ENCODE assay signal across 17 cellular contexts in genomic region chr9:37921546-37922300, GRCh38. TPM values are rescaled to one million over a fixed set of nuclear protein-coding genes. Genes with fewer than 3 reads are reported as not detected.
DNase-seq lines count a peak whose midpoint lies in the region; ATAC-seq, FAIRE-seq and TF ChIP-seq lines count a peak whose summit lies in the region.
"Had no signal": no experiment of that assay in that cellular context is flagged by ENCODE, and none has a peak within 500 bp of the region (broad histone marks: within the 10 kb centered on the region; RNA-seq: fewer than 3 reads in every experiment).

No MANE protein-coding gene starts in this region.

- H3K27ac ChIP-seq in OCI-LY3 (ENCODE audit: low read length), result peak overlapping the region; percentile 65
- peak overlapping the region; percentile 78 for H3K27ac ChIP-seq in keratinocyte (ENCODE audit: control insufficient read depth, insufficient read depth, low read length)
- H3K27ac ChIP-seq in sigmoid colon, result peak overlapping the region in 1 of 4 donors; percentile 28
- H3K27ac ChIP-seq in CD8-positive, alpha-beta T cell (ENCODE audit: low read depth, low read length), result no peak overlapping the region
- no peak overlapping the region for H3K27ac ChIP-seq in adrenal gland

- H3K27me3 ChIP-seq in OCI-LY3 (ENCODE audit: low read depth, low read length) (no peaks in the 10 kb centered on the region), keratinocyte (ENCODE audit: control insufficient read depth, extremely low read depth, insufficient read depth, low read length) (no peaks in the 10 kb centered on the region), sigmoid colon (no peaks in the 10 kb centered on the region), adrenal gland (no peaks in the 10 kb centered on the region)
- H3K27me3 ChIP-seq in CD8-positive, alpha-beta T cell (ENCODE audit: insufficient read depth, low read length), result no peaks in the 10 kb centered on the region

- WGBS in sigmoid colon, 2 donors, result 90 to 91% methylated on average over 15 of the region's 15 CpGs
- WGBS in adrenal gland, 4 donors, result 83 to 87% (median 83%) methylated on average over 15 of the region's 15 CpGs

- no peaks in the 10 kb centered on the region for H3K9me3 Mint-ChIP-seq in chondrocyte (ENCODE audit: low read depth)
- H3K9me3 Mint-ChIP-seq in CD8-positive, alpha-beta T cell, result no peaks in the 10 kb centered on the region
- H3K9me3 Mint-ChIP-seq: CD14-positive monocyte; central memory CD8-positive, alpha-beta T cell; IgD-negative memory B cell had no signal

- no peaks in the 10 kb centered on the region for H3K9me1 ChIP-seq in keratinocyte (ENCODE audit: control insufficient read depth, extremely low read depth, insufficient read depth, low read length)

- H3K4me1 ChIP-seq in OCI-LY3 (ENCODE audit: low read length), result peaks cover 40% of the 10 kb centered on the region
- peaks cover 38% of the 10 kb centered on the region for H3K4me1 ChIP-seq in keratinocyte (ENCODE audit: control insufficient read depth, extremely low read depth, insufficient read depth, low read length)
- H3K4me1 ChIP-seq in sigmoid colon, result peaks cover 0 to 11% (median 3%) of the 10 kb centered on the region in 4 donors
- no peaks in the 10 kb centered on the region for H3K4me1 ChIP-seq in CD8-positive, alpha-beta T cell (ENCODE audit: insufficient read depth, low read length)
- peaks cover 3 to 12% of the 10 kb centered on the region in 2 donors for H3K4me1 ChIP-seq in adrenal gland (replicated peaks in 1 of 2)

- no peaks in the 10 kb centered on the region for H4K20me1 ChIP-seq in OCI-LY3 (ENCODE audit: insufficient read depth, low read length)
- no peaks in the 10 kb centered on the region for H4K20me1 ChIP-seq in keratinocyte (ENCODE audit: control insufficient read depth, extremely low read depth, insufficient read depth, low read length)

- no peak for ATAC-seq in CD8-positive, alpha-beta T cell
- no peak for ATAC-seq in activated CD4-positive, CD25-positive, alpha-beta regulatory T cell treated with anti-CD3 and anti-CD28 coated beads, Interleukin-2, amount 50 U/mL, for 24 hours
- ATAC-seq: activated CD4-positive, alpha-beta T cell treated with anti-CD3 and anti-CD28 coated beads for 36 hours had no signal

- intact Hi-C loops in sigmoid colon (cut with DNase I), result no loop called here
- intact Hi-C loops in CD8-positive, alpha-beta T cell (cut with DNase I, micrococcal nuclease), result loop anchor here in 1 of 2 experiments (10.0 kb wide), 1 partner anchor 343 kb away; no protein-coding TSS in a partner anchor
- intact Hi-C loops in adrenal gland (cut with DNase I), result loop anchor here (5.0 kb wide), 2 partner anchors 46 to 146 kb away; partner anchors contain the start of gene SHB (in 1 of the 2)

- no peak overlapping the region for H3K4me3 Mint-ChIP-seq in chondrocyte (ENCODE audit: unreplicated experiment)
- H3K4me3 Mint-ChIP-seq in CD8-positive, alpha-beta T cell, result no peak overlapping the region
- H3K4me3 Mint-ChIP-seq: activated CD4-positive, alpha-beta T cell treated with anti-CD3 and anti-CD28 coated beads for 36 hours; CD14-positive monocyte; central memory CD8-positive, alpha-beta T cell had no signal

- H3K4me2 ChIP-seq in OCI-LY3 (ENCODE audit: low read length), result peak overlapping the region; percentile 90
- peak overlapping the region; percentile 90 for H3K4me2 ChIP-seq in keratinocyte (ENCODE audit: control insufficient read depth, extremely low read depth, insufficient read depth, low read depth, low read length)

- POLR2A ChIA-PET in CD8-positive, alpha-beta T cell (lab: Charles Lee), result no interaction called here

- no peaks in the 10 kb centered on the region for H3K27me3 Mint-ChIP-seq in chondrocyte (ENCODE audit: low read depth)
- H3K27me3 Mint-ChIP-seq in CD8-positive, alpha-beta T cell (ENCODE audit: low read depth), result no peaks in the 10 kb centered on the region
- H3K27me3 Mint-ChIP-seq: activated CD4-positive, alpha-beta T cell treated with anti-CD3 and anti-CD28 coated beads for 36 hours had no signal

- H3K9me3 ChIP-seq in OCI-LY3 (ENCODE audit: insufficient read depth, low read length) (no peaks in the 10 kb centered on the region), keratinocyte (ENCODE audit: control insufficient read depth, low read depth, low read length) (no peaks in the 10 kb centered on the region), sigmoid colon (no peaks in the 10 kb centered on the region), adrenal gland (replicated peaks in 1 of 3) (no peaks in the 10 kb centered on the region)
- no peaks in the 10 kb centered on the region for H3K9me3 ChIP-seq in CD8-positive, alpha-beta T cell (ENCODE audit: low read length)

- DNase-seq in chondrocyte (ENCODE audit: low spot score) (peak; percentile 55), keratinocyte (ENCODE audit: low read depth, low spot score) (peak; percentile 62), sigmoid colon (peak; percentile 55), adrenal gland (no peak), dedifferentiated amniotic fluid mesenchymal stem cell (ENCODE audit: extremely low spot score) (no peak)
- DNase-seq in CD8-positive, alpha-beta T cell, result no peak
- DNase-seq: activated CD4-positive, alpha-beta T cell treated with anti-CD3 and anti-CD28 coated beads for 36 hours; NCI-H1436; occipital lobe; stimulated activated CD4-positive, alpha-beta T cell treated with anti-CD3 and anti-CD28 coated beads, Interleukin-4, amount 100 ng/mL, for 24 hours; stimulated activated naive CD4-positive, alpha-beta T cell treated with Interleukin-2 at 50 U/mL for 16 hours had no signal

- peak overlapping the region; percentile 55 for H3K9ac ChIP-seq in OCI-LY3 (ENCODE audit: low read length)
- H3K9ac ChIP-seq in keratinocyte (ENCODE audit: control insufficient read depth, extremely low read depth, insufficient read depth, low read length), result peak overlapping the region; percentile 67

- CTCF ChIA-PET in CD8-positive, alpha-beta T cell (lab: Charles Lee), result interaction anchor here (1.0 kb wide), 1 partner anchor 239 kb away, joined by 4 read pairs; no protein-coding TSS in a partner anchor

- no peak for TF ChIP-seq POLR2A in sigmoid colon (IDR thresholded peaks at IDR 0.05)
- no peak for TF ChIP-seq POLR2A in adrenal gland (IDR thresholded peaks at IDR 0.05)

- dilution Hi-C loops in keratinocyte (cut with MboI; ENCODE audit: extremely low pct_ligation_motif_present, low sequenced_read_pairs), result no loop called here

- H3K79me2 ChIP-seq in OCI-LY3 (ENCODE audit: low read length) (no peaks in the 10 kb centered on the region), keratinocyte (ENCODE audit: control insufficient read depth, insufficient read depth, low read length) (peaks cover 10% of the 10 kb centered on the region)

- TF ChIP-seq EP300 in sigmoid colon (IDR thresholded peaks at IDR 0.05), result no peak

- FAIRE-seq in keratinocyte (lab: Jason Lieb, UNC), result peak; percentile 90
- FAIRE-seq: G401.6 had no signal

- peaks cover 6% of the 10 kb centered on the region for H3K4me1 Mint-ChIP-seq in chondrocyte (ENCODE audit: low read depth)
- no peaks in the 10 kb centered on the region for H3K4me1 Mint-ChIP-seq in CD8-positive, alpha-beta T cell (ENCODE audit: low read depth)
- H3K4me1 Mint-ChIP-seq: central memory CD8-positive, alpha-beta T cell; IgD-negative memory B cell had no signal

- H3K4me3 ChIP-seq in OCI-LY3 (ENCODE audit: low read length) (peak overlapping the region; percentile 69), keratinocyte (ENCODE audit: control insufficient read depth in 2 of 3, extremely low read depth in 1 of 3, insufficient read depth in 2 of 3, low read depth in 1 of 3, low read length in 3 of 3) (peak overlapping the region in 2 of 3 experiments; percentile 40 to 45), sigmoid colon (no peak overlapping the region), adrenal gland (no peak overlapping the region)
- H3K4me3 ChIP-seq in CD8-positive, alpha-beta T cell (ENCODE audit: low read depth, low read length), result no peak overlapping the region

- H3K27ac Mint-ChIP-seq in chondrocyte (ENCODE audit: unreplicated experiment), result no peak overlapping the region
- H3K27ac Mint-ChIP-seq in CD8-positive, alpha-beta T cell, result no peak overlapping the region
- H3K27ac Mint-ChIP-seq: activated CD4-positive, alpha-beta T cell treated with anti-CD3 and anti-CD28 coated beads for 36 hours had no signal

- H3K36me3 Mint-ChIP-seq in chondrocyte (ENCODE audit: low read depth), result peaks cover 7% of the 10 kb centered on the region
- H3K36me3 Mint-ChIP-seq in CD8-positive, alpha-beta T cell, result no peaks in the 10 kb centered on the region
- H3K36me3 Mint-ChIP-seq: IgD-negative memory B cell had no signal

- H3K36me3 ChIP-seq in OCI-LY3 (replicated peaks; ENCODE audit: low read depth, low read length) (no peaks in the 10 kb centered on the region), keratinocyte (ENCODE audit: control insufficient read depth in 2 of 2, extremely low read depth in 1 of 2, insufficient read depth in 2 of 2, low read length in 2 of 2) (peaks cover 16 to 19% of the 10 kb centered on the region in 2 experiments), sigmoid colon (peaks cover 0 to 17% (median 3%) of the 10 kb centered on the region in 4 donors), adrenal gland (replicated peaks in 1 of 2) (no peaks in the 10 kb centered on the region)
- H3K36me3 ChIP-seq in CD8-positive, alpha-beta T cell (ENCODE audit: insufficient read depth, low read length), result no peaks in the 10 kb centered on the region

- peak overlapping the region; percentile 71; the same call in 1 of the 2 replicates for H2AFZ ChIP-seq in OCI-LY3 (ENCODE audit: low read depth, low read length)
- no peak overlapping the region for H2AFZ ChIP-seq in keratinocyte (ENCODE audit: control insufficient read depth, low read length)

- TF ChIP-seq CTCF in OCI-LY3 (IDR thresholded peaks at IDR 0.05; ENCODE audit: low read depth, low read length) (no peak), chondrocyte (IDR thresholded peaks at IDR 0.05) (no peak), keratinocyte (optimal IDR thresholded peaks at IDR 0.05 in 1 of 3, IDR thresholded peaks at IDR 0.05 in 1 of 3, conservative IDR thresholded peaks at IDR 0.05 in 1 of 3; ENCODE audit: extremely low read depth in 1 of 3, insufficient read depth in 2 of 3, low read length in 3 of 3) (peak in 2 of 3 experiments; percentile 57 to 74), sigmoid colon (IDR thresholded peaks at IDR 0.05) (no peak), adrenal gland (IDR thresholded peaks at IDR 0.05) (no peak)
- no peak for TF ChIP-seq CTCF in CD8-positive, alpha-beta T cell (IDR thresholded peaks at IDR 0.05)

RNA-seq across cellular contexts. Expression of gene SLC25A51, which starts 17.8 kb away (rescaled TPM):
- total RNA-seq in chondrocyte (50.1 to 52.5 TPM (median 50.5 TPM) in 3 replicates), sigmoid colon (10 to 100 TPM; 19.3 to 31.0 (median 27.3) TPM), adrenal gland (10 to 100 TPM; 11.9 to 23.4 (median 21.7) TPM)
- polyA plus RNA-seq in keratinocyte (19.5 to 31.8 TPM (median 22.2 TPM) in 3 replicates), sigmoid colon (1 to 10 TPM; 4.2 to 8.9 (median 8.6) TPM), adrenal gland (10 to 100 TPM in 1 of 3 donors, 1 to 10 TPM in 2; 3.8 to 14.9 (median 4.7) TPM)
- polyA plus RNA-seq in keratinocyte (2011; ENCODE audit: low read depth), result 2.2 TPM
- 15.5 and 23.1 TPM in 2 replicates for polyA plus RNA-seq in keratinocyte (2011; cell fraction: cytosol; rRNA removed)
- polyA plus RNA-seq in keratinocyte (2011; cell fraction: nucleus; rRNA removed), result 22.0 and 22.4 TPM in 2 replicates
- 10.5 and 15.1 TPM in 2 replicates for polyA plus RNA-seq in keratinocyte (2012; ENCODE audit: low replicate concordance)
- 39.0 to 66.1 TPM (median 46.3 TPM) in 3 replicates for polyA minus RNA-seq in keratinocyte
- 34.7 TPM for polyA minus RNA-seq in keratinocyte (2011; cell fraction: cytosol; rRNA and poly(A)+ RNA removed)
- polyA minus RNA-seq in keratinocyte (2011; cell fraction: nucleus; rRNA and poly(A)+ RNA removed), result 20.3 and 47.3 TPM in 2 replicates
- 10 to 100 TPM; 14.7 to 15.2 TPM for total RNA-seq in CD8-positive, alpha-beta T cell

Comparison
In these comparisons a context has a peak if more than half of its experiments do, and no peak if none do; other contexts are left out.
1. H3K27ac ChIP-seq: peak in OCI-LY3 (single experiment) and keratinocyte (single experiment); none in CD8-positive, alpha-beta T cell (single experiment) and adrenal gland (0 of 5).
2. H3K4me3 ChIP-seq: peak in OCI-LY3 (single experiment) and keratinocyte (2 of 3); none in sigmoid colon (0 of 4), CD8-positive, alpha-beta T cell (single experiment) and adrenal gland (0 of 4).
3. CTCF ChIP-seq: peak in keratinocyte (2 of 3); none in OCI-LY3 (single experiment), chondrocyte (single experiment), sigmoid colon (0 of 4), CD8-positive, alpha-beta T cell (single experiment) and adrenal gland (0 of 6).
4. DNase-seq: peak in chondrocyte (single experiment), keratinocyte (single experiment) and sigmoid colon (single experiment); none in CD8-positive, alpha-beta T cell (0 of 7), adrenal gland (0 of 7) and dedifferentiated amniotic fluid mesenchymal stem cell (single experiment).